9 cellular contexts compared by ENCODE assay signal in genomic region chr10:104183682-104184081, GRCh38. TPM values are rescaled to one million over a fixed set of nuclear protein-coding genes. Genes with fewer than 3 reads are reported as not detected.
"Had no signal": no experiment of that assay in that cellular context is flagged by ENCODE, and none has a peak within 500 bp of the region (broad histone marks: within the 10 kb centered on the region; RNA-seq: fewer than 3 reads in every experiment).

No MANE protein-coding gene starts in this region.

- H3K36me3 ChIP-seq: HAP-1 had no signal

- H3K27ac ChIP-seq: GM23248, HL-60, KMS-11 had no signal

- H3K4me3 ChIP-seq: GM23248, HAP-1 had no signal

- H2AFZ ChIP-seq: GM23248 had no signal

- H3K4me1 ChIP-seq: HAP-1 had no signal

- H3K9ac ChIP-seq: GM23248, KMS-11 had no signal

- DNase-seq: GM23248, H7, HFFc6, KBM-7 had no signal

- H3K9me3 ChIP-seq: HAP-1 had no signal

- ATAC-seq: HCT116 had no signal

- FAIRE-seq: HTR-8/SVneo had no signal

- H3K4me2 ChIP-seq: KMS-11 had no signal

RNA-seq across cellular contexts. Expression of gene CFAP43, which starts 48.5 kb away (rescaled TPM):
- total RNA-seq: GM23248 had no signal
